In genomic region chr20:40689100-40689942, GRCh38 we compare ENCODE assay signal across 8 cellular contexts. TPM values are rescaled to one million over a fixed set of nuclear protein-coding genes. Genes with fewer than 3 reads are reported as not detected.
DNase-seq lines count a peak whose midpoint lies in the region; ATAC-seq and TF ChIP-seq lines count a peak whose summit lies in the region.

TSS of gene MAFB (minus strand) at chr20:40689236. CDS start at chr20:40688850, 386 bp downstream.

- H3K27ac ChIP-seq in upper lobe of left lung = peak within 1 kb of the TSS; percentile 89 to 94 (median 92)

- TF ChIP-seq POLR2A in upper lobe of left lung (IDR thresholded peaks at IDR 0.05) = peak in 3 of 4 donors; percentile 96 to 99 (median 98)

- WGBS in upper lobe of left lung, 2 donors = 0 to 1% methylated on average over 21 to 59 of the region's 85 CpGs

- peak; percentile 39 to 50 for ATAC-seq in activated CD4-positive, CD25-positive, alpha-beta regulatory T cell treated with anti-CD3 and anti-CD28 coated beads, Interleukin-2, amount 50 U/mL, for 24 hours
- ATAC-seq in HG02943 (IDR thresholded peaks at IDR 0.05; ENCODE audit: low read depth, unreplicated experiment) = peak; percentile 15
- ATAC-seq in Right ventricle myocardium inferior = peak; percentile 91
- ATAC-seq in upper lobe of left lung (ENCODE audit: low FRiP score in 2 of 2) = peak; percentile 91 to 92

- peaks cover 31% of the 10 kb centered on the region for H3K27me3 ChIP-seq in adipocyte (replicated peaks; ENCODE audit: control insufficient read depth, insufficient read depth, low read length)
- H3K27me3 ChIP-seq in upper lobe of left lung = peaks cover 0 to 28% (median 13%) of the 10 kb centered on the region in 4 donors

- H3K9ac ChIP-seq in adipocyte (ENCODE audit: low read length) = peak within 1 kb of the TSS; percentile 97

- TF ChIP-seq EP300 in upper lobe of left lung (IDR thresholded peaks at IDR 0.05) = peak in 1 of 4 donors; percentile 76

- no peaks in the 10 kb centered on the region for H3K9me3 ChIP-seq in adipocyte (ENCODE audit: control insufficient read depth, low read length)
- H3K9me3 ChIP-seq in upper lobe of left lung = no peaks in the 10 kb centered on the region

- peaks cover 11% of the 10 kb centered on the region for H3K36me3 ChIP-seq in adipocyte (ENCODE audit: control insufficient read depth, insufficient read depth, low read length, severe bottlenecking)
- no peaks in the 10 kb centered on the region for H3K36me3 ChIP-seq in upper lobe of left lung

- peak within 1 kb of the TSS; percentile 97 for H3K4me3 ChIP-seq in adipocyte (ENCODE audit: low read length)
- peak within 1 kb of the TSS; percentile 57 to 77 (median 60) for H3K4me3 ChIP-seq in upper lobe of left lung

- intact Hi-C loops in Right ventricle myocardium inferior (cut with DNase I) = loop anchor here (1.0 to 10.0 kb wide), 4 partner anchors 225 to 802 kb away; no protein-coding TSS in a partner anchor

- no peak for DNase-seq in activated CD4-positive, CD25-positive, alpha-beta regulatory T cell treated with anti-CD3 and anti-CD28 coated beads, Interleukin-2, amount 50 U/mL, for 72 hours
- peak; percentile 58 to 87 for DNase-seq in NCI-H524 (lab: John Stamatoyannopoulos, UW)
- DNase-seq in adipocyte (ENCODE audit: low read depth) = peak; percentile 94
- DNase-seq in Right ventricle myocardium inferior (ENCODE audit: missing footprints) = peak; percentile 97
- peak; percentile 21 to 98 (median 91) for DNase-seq in nucleus accumbens (lab: John Stamatoyannopoulos, UW)
- DNase-seq in upper lobe of left lung = peak; percentile 92 to 99

- H3K4me1 ChIP-seq in adipocyte (ENCODE audit: control insufficient read depth, insufficient read depth, low read length) (peaks cover 18% of the 10 kb centered on the region), upper lobe of left lung (peaks cover 24 to 70% (median 31%) of the 10 kb centered on the region in 4 donors)

- no peak for TF ChIP-seq CTCF in upper lobe of left lung (IDR thresholded peaks at IDR 0.05)

RNA-seq across cellular contexts. Expression of gene MAFB, which starts in this region (rescaled TPM):
- total RNA-seq in Right ventricle myocardium inferior (17.7 TPM), upper lobe of left lung (10 to 100 TPM; 34.0 to 81.7 (median 60.5) TPM)

Comparison
In these comparisons a context has a peak if more than half of its experiments do, and no peak if none do; other contexts are left out.
1. ATAC-seq: peak in every context shown above with its lines; median percentile 92 in upper lobe of left lung; 91 in Right ventricle myocardium inferior; 44 in activated CD4-positive, CD25-positive, alpha-beta regulatory T cell treated with anti-CD3 and anti-CD28 coated beads, Interleukin-2, amount 50 U/mL, for 24 hours; 15 in HG02943.